In genomic region chr6:103729658-103730057, GRCh38 we compare ENCODE assay signal across 19 cellular contexts.
"Had no signal": no experiment of that assay in that cellular context is flagged by ENCODE, and none has a peak within 500 bp of the region (broad histone marks: within the 10 kb centered on the region; RNA-seq: fewer than 3 reads in every experiment).

No MANE protein-coding gene starts in this region.

- H3K27ac Mint-ChIP-seq: dendritic cell treated with granulocyte-macrophage colony-stimulating factor and Interleukin-4, amounts not matched to agents 40 ng/mL and 50 ng/mL, for 4 days; effector memory CD8-positive, alpha-beta T cell; nephron had no signal

- ATAC-seq: effector memory CD8-positive, alpha-beta T cell; heart left ventricle; left lobe of liver had no signal

- H3K36me3 ChIP-seq: esophagus squamous epithelium, heart left ventricle, neutrophil, sigmoid colon, stomach, thoracic aorta had no signal

- H3K4me3 Mint-ChIP-seq: dendritic cell treated with granulocyte-macrophage colony-stimulating factor and Interleukin-4, amounts not matched to agents 40 ng/mL and 50 ng/mL, for 4 days; effector memory CD8-positive, alpha-beta T cell; nephron had no signal

- DNase-seq: cerebellar nuclear complex; effector memory CD8-positive, alpha-beta T cell; esophagus squamous epithelium; foreskin fibroblast; heart left ventricle; hippocampal formation; islet precursor cell; midbrain; sigmoid colon; stimulated activated CD4-positive, alpha-beta T cell treated with anti-CD3 and anti-CD28 coated beads, Interleukin-2, amount 100 ng/mL, for 24 hours; stimulated activated naive CD4-positive, alpha-beta T cell; stomach; substantia nigra had no signal

- H3K4me3 ChIP-seq: esophagus squamous epithelium, heart left ventricle, sigmoid colon, skin epidermis, stomach, thoracic aorta had no signal

- H3K9me3 ChIP-seq: esophagus squamous epithelium, heart left ventricle, neutrophil, sigmoid colon, thoracic aorta had no signal

- H3K27ac ChIP-seq: esophagus squamous epithelium, heart left ventricle, neutrophil, sigmoid colon, skin epidermis, stomach, thoracic aorta had no signal

- H3K4me1 ChIP-seq: esophagus squamous epithelium, heart left ventricle, sigmoid colon, stomach had no signal

- H3K27me3 Mint-ChIP-seq: dendritic cell treated with granulocyte-macrophage colony-stimulating factor and Interleukin-4, amounts not matched to agents 40 ng/mL and 50 ng/mL, for 4 days; effector memory CD8-positive, alpha-beta T cell had no signal

- H3K9me3 Mint-ChIP-seq: nephron had no signal

- H3K4me1 Mint-ChIP-seq: nephron had no signal

- H3K27me3 ChIP-seq: esophagus squamous epithelium, heart left ventricle, neutrophil, sigmoid colon, stomach had no signal
